In the genomic region with DNA sequence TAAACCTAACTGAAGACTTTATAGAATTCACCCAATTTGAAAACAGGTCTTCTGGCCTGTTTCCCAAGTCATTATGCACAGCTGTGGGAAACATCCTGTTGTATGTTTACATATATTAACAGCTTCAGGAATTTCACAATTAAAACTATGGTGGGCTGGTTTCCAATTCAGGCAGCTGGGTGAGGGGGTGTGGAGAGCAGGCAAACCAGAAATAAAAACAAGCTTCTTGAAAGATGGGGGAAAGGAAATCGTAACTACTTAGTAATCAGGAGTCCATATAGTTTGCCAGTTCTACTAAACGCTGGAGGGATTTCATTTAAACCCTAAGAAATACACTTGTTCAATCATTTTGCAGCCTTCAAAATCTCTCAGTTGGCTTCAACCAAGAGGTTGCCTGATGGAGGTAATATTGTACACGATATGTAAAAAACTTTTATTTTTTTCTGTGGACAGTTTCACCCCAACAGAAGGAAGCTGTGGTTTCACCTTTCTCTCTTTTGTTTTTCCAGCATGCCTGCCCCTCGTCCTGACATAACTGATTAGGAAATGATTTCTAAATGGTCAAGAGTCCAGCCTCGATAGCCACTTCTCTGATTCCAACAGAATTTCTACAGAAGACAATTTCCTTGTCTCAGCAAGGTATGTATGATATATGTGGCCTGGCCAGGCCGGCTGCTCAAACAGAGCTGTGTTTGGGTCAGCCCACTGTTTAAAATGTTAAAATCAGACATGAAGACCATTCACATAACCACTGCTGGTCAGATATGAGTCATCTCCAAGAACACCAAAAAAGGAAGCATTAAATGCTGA, we compare ENCODE assay signal across 8 cellular contexts. TPM values are rescaled to one million over a fixed set of nuclear protein-coding genes. Genes with fewer than 3 reads are reported as not detected.
A peak's percentile ranks its signal among the peaks of the same experiment; 100 is the strongest.
DNase-seq lines count a peak whose midpoint lies in the region; ATAC-seq and TF ChIP-seq lines count a peak whose summit lies in the region.

No MANE protein-coding gene starts in this region.

- H3K27me3 Mint-ChIP-seq in activated CD8-positive, alpha-beta T cell treated with anti-CD3 and anti-CD28 coated beads, Interleukin-2, amount 10 ng/mL, durations not matched to agents 7 days and 5 days (ENCODE audit: low read depth): no peaks in the 10 kb centered on the region

- intact Hi-C loops in gastrocnemius medialis (cut with DNase I; ENCODE audit: low total_unique reads): no loop called here
- intact Hi-C loops in posterior vena cava (cut with DNase I): no loop called here

- peak overlapping the region; percentile 22; the same call in 1 of the 2 replicates for H3K27ac ChIP-seq in HEK293 (ENCODE audit: extremely low read depth, low read depth, low read length)
- H3K27ac ChIP-seq in esophagus (ENCODE audit: low read depth in 2 of 2, low read length in 1 of 2): peak overlapping the region; percentile 51 to 63
- H3K27ac ChIP-seq in gastrocnemius medialis: peak overlapping the region; percentile 55 to 70 (median 64)

- no peaks in the 10 kb centered on the region for H3K9me3 ChIP-seq in HEK293 (ENCODE audit: control insufficient read depth, insufficient read depth, low read depth, low read length)
- no peaks in the 10 kb centered on the region for H3K9me3 ChIP-seq in esophagus (ENCODE audit: control insufficient read depth in 2 of 2, insufficient read depth in 1 of 2, low read depth in 1 of 2, low read length in 1 of 2)
- H3K9me3 ChIP-seq in gastrocnemius medialis: no peaks in the 10 kb centered on the region

- CTCF ChIA-PET in HEK293 (lab: Yijun Ruan, JAX): interaction anchor here (0.6 to 1.4 kb wide), 6 partner anchors 8 to 355 kb away, joined by 3 to 8 read pairs (median 3); no protein-coding TSS in a partner anchor
- CTCF ChIA-PET in activated CD8-positive, alpha-beta T cell treated with anti-CD3 and anti-CD28 coated beads, Interleukin-2, amount 10 ng/mL, durations not matched to agents 7 days and 5 days (lab: Charles Lee): interaction anchor here (0.8 to 2.0 kb wide), 2 partner anchors 16 to 102 kb away, joined by 4 read pairs; no protein-coding TSS in a partner anchor

- TF ChIP-seq CTCF in HEK293 (tag by site-specific recombination; IDR thresholded peaks at IDR 0.05) (no peak), gastrocnemius medialis (IDR thresholded peaks at IDR 0.05 in 4 of 5, conservative IDR thresholded peaks at IDR 0.05 in 1 of 5) (no peak)

- POLR2A ChIA-PET in HEK293 (lab: Yijun Ruan, JAX): interaction anchor here (0.5 to 1.8 kb wide), 3 partner anchors 9 to 1141 kb away, joined by 3 to 5 read pairs (median 5); no protein-coding TSS in a partner anchor
- POLR2A ChIA-PET in activated CD8-positive, alpha-beta T cell treated with anti-CD3 and anti-CD28 coated beads, Interleukin-2, amount 10 ng/mL, durations not matched to agents 7 days and 5 days (lab: Charles Lee): interaction anchor here (1.1 kb wide), 1 partner anchor 52 kb away, joined by 3 read pairs; no protein-coding TSS in a partner anchor

- H3K4me1 Mint-ChIP-seq in activated CD8-positive, alpha-beta T cell treated with anti-CD3 and anti-CD28 coated beads, Interleukin-2, amount 10 ng/mL, durations not matched to agents 7 days and 5 days (ENCODE audit: low read depth): peaks cover 19% of the 10 kb centered on the region

- H3K36me3 Mint-ChIP-seq in activated CD8-positive, alpha-beta T cell treated with anti-CD3 and anti-CD28 coated beads, Interleukin-2, amount 10 ng/mL, durations not matched to agents 7 days and 5 days (ENCODE audit: low read depth): no peaks in the 10 kb centered on the region

- H3K4me1 ChIP-seq in HEK293 (ENCODE audit: control insufficient read depth, insufficient read depth, low read length) (peaks cover 13% of the 10 kb centered on the region), esophagus (ENCODE audit: control insufficient read depth in 2 of 2, insufficient read depth in 2 of 2, low read length in 1 of 2) (peaks cover 0 to 13% of the 10 kb centered on the region in 2 donors), gastrocnemius medialis (peaks cover 42 to 43% of the 10 kb centered on the region in 2 donors)

- WGBS in esophagus, 2 donors: 18 to 25% methylated on average over 6 of the region's 6 CpGs

- TF ChIP-seq POLR2A in gastrocnemius medialis (IDR thresholded peaks at IDR 0.05): peak in 1 of 2 donors; percentile 45

- H3K36me3 ChIP-seq in HEK293 (ENCODE audit: control insufficient read depth in 2 of 2, insufficient read depth in 1 of 2, low read length in 2 of 2): no peaks in the 10 kb centered on the region; a peak in 1 of 3 replicates
- no peaks in the 10 kb centered on the region for H3K36me3 ChIP-seq in esophagus (ENCODE audit: control insufficient read depth in 2 of 2, insufficient read depth in 2 of 2, low read length in 1 of 2)
- H3K36me3 ChIP-seq in gastrocnemius medialis: no peaks in the 10 kb centered on the region

- peak; percentile 51 for DNase-seq in DMS53 treated with DMSO at 0.1 percent for 48 hours (lab: John Stamatoyannopoulos, UW; ENCODE audit: unreplicated experiment)
- peak; percentile 63 for DNase-seq in NCI-H748 treated with DMSO at 0.1 percent for 48 hours (lab: John Stamatoyannopoulos, UW)
- DNase-seq in gastrocnemius medialis: no peak
- DNase-seq in posterior vena cava (ENCODE audit: low spot score): no peak
- no peak for DNase-seq in activated CD8-positive, alpha-beta T cell treated with anti-CD3 and anti-CD28 coated beads, Interleukin-2, amount 10 ng/mL, durations not matched to agents 7 days and 5 days

- H3K9me3 Mint-ChIP-seq in activated CD8-positive, alpha-beta T cell treated with anti-CD3 and anti-CD28 coated beads, Interleukin-2, amount 10 ng/mL, durations not matched to agents 7 days and 5 days (ENCODE audit: insufficient read depth): no peaks in the 10 kb centered on the region

- H3K4me3 ChIP-seq in HEK293 (ENCODE audit: low read depth, low read length): no peak overlapping the region
- H3K4me3 ChIP-seq in esophagus (ENCODE audit: low read depth in 1 of 2, low read length in 2 of 2): no peak overlapping the region
- no peak overlapping the region for H3K4me3 ChIP-seq in gastrocnemius medialis

- in situ Hi-C loops in gastrocnemius medialis (cut with MboI; ENCODE audit: low sequenced_read_pairs in 4 of 4): no loop called here

- no peak overlapping the region for H3K4me3 Mint-ChIP-seq in activated CD8-positive, alpha-beta T cell treated with anti-CD3 and anti-CD28 coated beads, Interleukin-2, amount 10 ng/mL, durations not matched to agents 7 days and 5 days

- no peak overlapping the region for H3K27ac Mint-ChIP-seq in activated CD8-positive, alpha-beta T cell treated with anti-CD3 and anti-CD28 coated beads, Interleukin-2, amount 10 ng/mL, durations not matched to agents 7 days and 5 days

- no peaks in the 10 kb centered on the region for H3K27me3 ChIP-seq in esophagus (ENCODE audit: control insufficient read depth in 1 of 2, insufficient read depth in 2 of 2, low read length in 2 of 2)
- H3K27me3 ChIP-seq in gastrocnemius medialis: no peaks in the 10 kb centered on the region

- ATAC-seq in gastrocnemius medialis (peak in 1 of 2 donors; percentile 60), HG02970 (IDR thresholded peaks at IDR 0.05; ENCODE audit: low FRiP score, unreplicated experiment) (no peak)
- no peak for ATAC-seq in activated CD8-positive, alpha-beta T cell treated with anti-CD3 and anti-CD28 coated beads, Interleukin-2, amount 10 ng/mL, durations not matched to agents 7 days and 5 days

TF ChIP-seq in HEK293, 187 proteins besides CTCF, POLR2A, EP300 and RAD21 (continues in another document):
- TF ChIP-seq KLF10 (tag by site-specific recombination; IDR thresholded peaks at IDR 0.05): peak; percentile 47; the same call in 1 of the 2 replicates
- TF ChIP-seq ZNF624 (tag by site-specific recombination; IDR thresholded peaks at IDR 0.05): no peak
- TF ChIP-seq ZNF335 (tag by site-specific recombination; conservative IDR thresholded peaks at IDR 0.05): peak; percentile 57; the same call in 1 of the 2 replicates
- TF ChIP-seq ZNF221 (tag by site-specific recombination; IDR thresholded peaks at IDR 0.05; ENCODE audit: borderline replicate concordance): no peak
- no peak for TF ChIP-seq ZNF354C (tag by site-specific recombination; IDR thresholded peaks at IDR 0.05; ENCODE audit: borderline replicate concordance, low read depth)
- no peak for TF ChIP-seq ZNF155 (tag by site-specific recombination; IDR thresholded peaks at IDR 0.05)
- no peak for TF ChIP-seq ZNF580 (tag by site-specific recombination; IDR thresholded peaks at IDR 0.05)
- TF ChIP-seq SCRT2 (tag by site-specific recombination; IDR thresholded peaks at IDR 0.05): 0 out of 2 replicates have a peak, but pooled peaks have one; percentile 33
- peak; percentile 33; the same call in 1 of the 2 replicates for TF ChIP-seq OSR2 (tag by site-specific recombination; IDR thresholded peaks at IDR 0.05)
- TF ChIP-seq ZNF341 (tag by site-specific recombination; IDR thresholded peaks at IDR 0.05; ENCODE audit: low read depth): no peak
- TF ChIP-seq ZFHX2 (tag by site-specific recombination; conservative IDR thresholded peaks at IDR 0.05): peak; percentile 17; the same call in 1 of the 2 replicates
- TF ChIP-seq MZF1 (tag by site-specific recombination; IDR thresholded peaks at IDR 0.05; ENCODE audit: borderline replicate concordance): no peak
- TF ChIP-seq PRDM1 (tag by site-specific recombination; IDR thresholded peaks at IDR 0.05): 0 out of 2 replicates have a peak, but pooled peaks have one; percentile 4
- TF ChIP-seq, protein P1, sequence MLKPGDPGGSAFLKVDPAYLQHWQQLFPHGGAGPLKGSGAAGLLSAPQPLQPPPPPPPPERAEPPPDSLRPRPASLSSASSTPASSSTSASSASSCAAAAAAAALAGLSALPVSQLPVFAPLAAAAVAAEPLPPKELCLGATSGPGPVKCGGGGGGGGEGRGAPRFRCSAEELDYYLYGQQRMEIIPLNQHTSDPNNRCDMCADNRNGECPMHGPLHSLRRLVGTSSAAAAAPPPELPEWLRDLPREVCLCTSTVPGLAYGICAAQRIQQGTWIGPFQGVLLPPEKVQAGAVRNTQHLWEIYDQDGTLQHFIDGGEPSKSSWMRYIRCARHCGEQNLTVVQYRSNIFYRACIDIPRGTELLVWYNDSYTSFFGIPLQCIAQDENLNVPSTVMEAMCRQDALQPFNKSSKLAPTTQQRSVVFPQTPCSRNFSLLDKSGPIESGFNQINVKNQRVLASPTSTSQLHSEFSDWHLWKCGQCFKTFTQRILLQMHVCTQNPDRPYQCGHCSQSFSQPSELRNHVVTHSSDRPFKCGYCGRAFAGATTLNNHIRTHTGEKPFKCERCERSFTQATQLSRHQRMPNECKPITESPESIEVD (tag by site-specific recombination; IDR thresholded peaks at IDR 0.05): peak; percentile 62; the same call in 1 of the 2 replicates

RNA-seq across cellular contexts. Expression of gene ATP8B1, which starts 22.6 kb away (rescaled TPM):
- 10 to 100 TPM in 1 of 2 donors, 1 to 10 TPM in 1; 8.0 to 12.9 TPM for polyA plus RNA-seq in esophagus
- 1 to 10 TPM; 1.6 to 4.2 (median 2.6) TPM for total RNA-seq in gastrocnemius medialis
- total RNA-seq in posterior vena cava: 10 to 100 TPM; 27.7 to 47.3 TPM
- under 1 TPM in 1 of 2 experiments, not detected in 1; 0.16 TPM for total RNA-seq in activated CD8-positive, alpha-beta T cell treated with anti-CD3 and anti-CD28 coated beads, Interleukin-2, amount 10 ng/mL, durations not matched to agents 7 days and 5 days

Comparison
In these comparisons a context has a peak if more than half of its experiments do, and no peak if none do; other contexts are left out.
1. DNase-seq: peak in DMS53 treated with DMSO at 0.1 percent for 48 hours (single experiment) and NCI-H748 treated with DMSO at 0.1 percent for 48 hours (single experiment); none in gastrocnemius medialis (0 of 2), posterior vena cava (single experiment) and activated CD8-positive, alpha-beta T cell treated with anti-CD3 and anti-CD28 coated beads, Interleukin-2, amount 10 ng/mL, durations not matched to agents 7 days and 5 days (single experiment).
2. RNA of gene ATP8B1, which starts 22.6 kb away (total RNA-seq): 27.7 to 47.3 TPM in posterior vena cava; 1.6 to 4.2 TPM in gastrocnemius medialis and 0.16 TPM in activated CD8-positive, alpha-beta T cell treated with anti-CD3 and anti-CD28 coated beads, Interleukin-2, amount 10 ng/mL, durations not matched to agents 7 days and 5 days; every median in the first group is over 4 times any median in the second.
3. Peak in every context shown above with its lines, with median percentiles within 50 percentile points of each other: H3K27ac ChIP-seq.